2 cellular contexts compared by ENCODE assay signal in genomic region chr2:62661263-62661635, GRCh38.
TF ChIP-seq lines count a peak whose summit lies in the region.

No MANE protein-coding gene starts in this region.

TF ChIP-seq in A549, 52 proteins besides CTCF, POLR2A, EP300 and RAD21:
- TF ChIP-seq TFCP2L1 (CRISPR knock-in tag; IDR thresholded peaks at IDR 0.05) (no peak), CEBPB (IDR thresholded peaks at IDR 0.05) (no peak), JUNB (IDR thresholded peaks at IDR 0.05) (no peak), ZSCAN20 (CRISPR knock-in tag; IDR thresholded peaks at IDR 0.05) (no peak), MYC (IDR thresholded peaks at IDR 0.05; ENCODE audit: borderline replicate concordance, low read length) (no peak), HEYL (CRISPR knock-in tag; IDR thresholded peaks at IDR 0.05) (no peak), JUN (IDR thresholded peaks at IDR 0.05) (no peak), MAZ (IDR thresholded peaks at IDR 0.05; ENCODE audit: borderline replicate concordance, low read depth, low read length) (no peak), EHF (CRISPR knock-in tag; IDR thresholded peaks at IDR 0.05) (no peak), CHD4 (IDR thresholded peaks at IDR 0.05; ENCODE audit: borderline replicate concordance) (no peak), ATOH8 (CRISPR knock-in tag; IDR thresholded peaks at IDR 0.05; ENCODE audit: low read depth) (no peak), E2F6 (IDR thresholded peaks at IDR 0.05; ENCODE audit: borderline replicate concordance, low read depth) (no peak), CHD2 (IDR thresholded peaks at IDR 0.05; ENCODE audit: low read length, partially characterized antibody) (no peak), HOXB13 (CRISPR knock-in tag; IDR thresholded peaks at IDR 0.05; ENCODE audit: low read depth) (no peak), ESRRA (IDR thresholded peaks at IDR 0.05; ENCODE audit: borderline replicate concordance, low read length) (no peak), CBX2 (IDR thresholded peaks at IDR 0.05; ENCODE audit: borderline replicate concordance, low read depth) (no peak), EHMT2 (IDR thresholded peaks at IDR 0.05; ENCODE audit: low read depth) (no peak), POLR2AphosphoS2 (conservative IDR thresholded peaks at IDR 0.05; ENCODE audit: low read length) (no peak)

TF ChIP-seq in H1, 55 proteins besides CTCF, POLR2A, EP300 and RAD21:
- TF ChIP-seq PHF8 (conservative IDR thresholded peaks at IDR 0.05; ENCODE audit: low read depth, low read length) (no peak), JUND (IDR thresholded peaks at IDR 0.05; ENCODE audit: low read length) (no peak), NRF1 (IDR thresholded peaks at IDR 0.05; ENCODE audit: low read depth, low read length) (no peak), ASH2L (IDR thresholded peaks at IDR 0.05; ENCODE audit: low read length) (no peak), RBBP5 (IDR thresholded peaks at IDR 0.05; ENCODE audit: borderline replicate concordance, low read depth, low read length) (no peak), CTBP2 (IDR thresholded peaks at IDR 0.05; ENCODE audit: borderline replicate concordance, insufficient read depth, insufficient read length, low read length) (no peak), CHD2 (IDR thresholded peaks at IDR 0.05; ENCODE audit: low read length) (no peak), RXRA (IDR thresholded peaks at IDR 0.05; ENCODE audit: insufficient read depth, low read depth, low read length) (no peak), RFX5 (IDR thresholded peaks at IDR 0.05; ENCODE audit: borderline replicate concordance, low read depth, low read length) (no peak), BACH1 (IDR thresholded peaks at IDR 0.05; ENCODE audit: low read length) (no peak), SP2 (IDR thresholded peaks at IDR 0.05; ENCODE audit: low read length) (no peak), MAFK (IDR thresholded peaks at IDR 0.05; ENCODE audit: low read depth, low read length) (no peak)
TF ChIP-seq in H1: peak in this region for 0.
